ENCODE assay signal across 1 cellular context in the genomic region with DNA sequence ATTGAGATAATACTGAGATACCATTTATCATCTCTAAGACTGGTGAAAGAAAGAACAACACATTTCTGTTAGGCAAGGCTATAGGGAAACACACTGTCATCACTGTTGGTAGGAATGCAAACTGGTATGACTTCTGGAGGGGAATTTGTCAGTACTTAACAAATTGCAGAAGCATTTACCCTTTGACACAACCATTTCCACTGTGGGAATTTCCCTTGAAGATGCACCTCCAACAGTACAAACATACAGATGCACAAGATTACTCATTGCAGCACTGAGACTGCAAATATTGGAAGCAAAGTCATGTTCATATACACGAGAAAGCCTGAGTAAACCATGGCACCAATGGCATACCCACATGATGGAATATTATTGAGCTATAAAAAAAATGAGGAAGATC.
TF ChIP-seq lines count a peak whose summit lies in the region.

No MANE protein-coding gene starts in this region.

TF ChIP-seq in GM12878, 131 proteins besides CTCF, POLR2A, EP300 and RAD21 (continued from another document and continues in another):
- TF ChIP-seq, protein P1, sequence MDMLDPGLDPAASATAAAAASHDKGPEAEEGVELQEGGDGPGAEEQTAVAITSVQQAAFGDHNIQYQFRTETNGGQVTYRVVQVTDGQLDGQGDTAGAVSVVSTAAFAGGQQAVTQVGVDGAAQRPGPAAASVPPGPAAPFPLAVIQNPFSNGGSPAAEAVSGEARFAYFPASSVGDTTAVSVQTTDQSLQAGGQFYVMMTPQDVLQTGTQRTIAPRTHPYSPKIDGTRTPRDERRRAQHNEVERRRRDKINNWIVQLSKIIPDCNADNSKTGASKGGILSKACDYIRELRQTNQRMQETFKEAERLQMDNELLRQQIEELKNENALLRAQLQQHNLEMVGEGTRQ (IDR thresholded peaks at IDR 0.05; ENCODE audit: borderline replicate concordance, low read depth, low read length): no peak
- TF ChIP-seq TCF12 (IDR thresholded peaks at IDR 0.05; ENCODE audit: low read depth, low read length) (no peak), EZH2 (IDR thresholded peaks at IDR 0.05; ENCODE audit: borderline replicate concordance, control insufficient read depth, low read depth, low read length) (no peak), KAT2A (conservative IDR thresholded peaks at IDR 0.05; ENCODE audit: control insufficient read depth, low read depth, low read length) (no peak), CBX3 (IDR thresholded peaks at IDR 0.05; ENCODE audit: borderline replicate concordance, low read depth) (no peak), JUNB (IDR thresholded peaks at IDR 0.05) (peak; percentile 76), YBX1 (IDR thresholded peaks at IDR 0.05) (no peak), STAT1 (conservative IDR thresholded peaks at IDR 0.05) (no peak), WRNIP1 (IDR thresholded peaks at IDR 0.05; ENCODE audit: borderline replicate concordance, low read depth, low read length) (no peak), ATF7 (IDR thresholded peaks at IDR 0.05; ENCODE audit: low read depth) (peak; percentile 61), ZNF274 (IDR thresholded peaks at IDR 0.05; ENCODE audit: insufficient read depth, insufficient read length) (no peak), MEF2B (IDR thresholded peaks at IDR 0.05; ENCODE audit: partially characterized antibody, poor library complexity, severe bottlenecking) (no peak), NRF1 (conservative IDR thresholded peaks at IDR 0.05; ENCODE audit: low read depth, low read length) (no peak), POLR2AphosphoS5 (IDR thresholded peaks at IDR 0.05; ENCODE audit: low read length) (no peak), ZNF687 (IDR thresholded peaks at IDR 0.05) (peak; percentile 27; the same call in 1 of the 2 replicates), TAF1 (IDR thresholded peaks at IDR 0.05; ENCODE audit: borderline replicate concordance, low read depth, low read length) (no peak), MYB (IDR thresholded peaks at IDR 0.05; ENCODE audit: borderline replicate concordance, low read depth, low read length) (no peak), RB1 (IDR thresholded peaks at IDR 0.05; ENCODE audit: borderline replicate concordance) (no peak), CBFB (IDR thresholded peaks at IDR 0.05; ENCODE audit: low read depth) (no peak), ZBTB4 (CRISPR knock-in tag; IDR thresholded peaks at IDR 0.05) (no peak), REST (IDR thresholded peaks at IDR 0.05; ENCODE audit: low read depth, low read length) (no peak), CREB1 (IDR thresholded peaks at IDR 0.05; ENCODE audit: low read depth) (peak; percentile 69), RBBP5 (conservative IDR thresholded peaks at IDR 0.05) (no peak), MLLT1 (IDR thresholded peaks at IDR 0.05) (no peak), EED (IDR thresholded peaks at IDR 0.05; ENCODE audit: low read depth) (peak; percentile 79), ZNF24 (IDR thresholded peaks at IDR 0.05) (no peak), SKIL (IDR thresholded peaks at IDR 0.05; ENCODE audit: low read depth, poor library complexity, severe bottlenecking) (peak; percentile 24)
- TF ChIP-seq, protein P2, sequence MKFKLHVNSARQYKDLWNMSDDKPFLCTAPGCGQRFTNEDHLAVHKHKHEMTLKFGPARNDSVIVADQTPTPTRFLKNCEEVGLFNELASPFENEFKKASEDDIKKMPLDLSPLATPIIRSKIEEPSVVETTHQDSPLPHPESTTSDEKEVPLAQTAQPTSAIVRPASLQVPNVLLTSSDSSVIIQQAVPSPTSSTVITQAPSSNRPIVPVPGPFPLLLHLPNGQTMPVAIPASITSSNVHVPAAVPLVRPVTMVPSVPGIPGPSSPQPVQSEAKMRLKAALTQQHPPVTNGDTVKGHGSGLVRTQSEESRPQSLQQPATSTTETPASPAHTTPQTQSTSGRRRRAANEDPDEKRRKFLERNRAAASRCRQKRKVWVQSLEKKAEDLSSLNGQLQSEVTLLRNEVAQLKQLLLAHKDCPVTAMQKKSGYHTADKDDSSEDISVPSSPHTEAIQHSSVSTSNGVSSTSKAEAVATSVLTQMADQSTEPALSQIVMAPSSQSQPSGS (IDR thresholded peaks at IDR 0.05; ENCODE audit: low read length): peak; percentile 76
- TF ChIP-seq, protein P3, sequence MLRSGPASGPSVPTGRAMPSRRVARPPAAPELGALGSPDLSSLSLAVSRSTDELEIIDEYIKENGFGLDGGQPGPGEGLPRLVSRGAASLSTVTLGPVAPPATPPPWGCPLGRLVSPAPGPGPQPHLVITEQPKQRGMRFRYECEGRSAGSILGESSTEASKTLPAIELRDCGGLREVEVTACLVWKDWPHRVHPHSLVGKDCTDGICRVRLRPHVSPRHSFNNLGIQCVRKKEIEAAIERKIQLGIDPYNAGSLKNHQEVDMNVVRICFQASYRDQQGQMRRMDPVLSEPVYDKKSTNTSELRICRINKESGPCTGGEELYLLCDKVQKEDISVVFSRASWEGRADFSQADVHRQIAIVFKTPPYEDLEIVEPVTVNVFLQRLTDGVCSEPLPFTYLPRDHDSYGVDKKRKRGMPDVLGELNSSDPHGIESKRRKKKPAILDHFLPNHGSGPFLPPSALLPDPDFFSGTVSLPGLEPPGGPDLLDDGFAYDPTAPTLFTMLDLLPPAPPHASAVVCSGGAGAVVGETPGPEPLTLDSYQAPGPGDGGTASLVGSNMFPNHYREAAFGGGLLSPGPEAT (IDR thresholded peaks at IDR 0.05; ENCODE audit: low read depth): peak; percentile 61; the same call in 1 of the 2 replicates
- TF ChIP-seq, protein P4, sequence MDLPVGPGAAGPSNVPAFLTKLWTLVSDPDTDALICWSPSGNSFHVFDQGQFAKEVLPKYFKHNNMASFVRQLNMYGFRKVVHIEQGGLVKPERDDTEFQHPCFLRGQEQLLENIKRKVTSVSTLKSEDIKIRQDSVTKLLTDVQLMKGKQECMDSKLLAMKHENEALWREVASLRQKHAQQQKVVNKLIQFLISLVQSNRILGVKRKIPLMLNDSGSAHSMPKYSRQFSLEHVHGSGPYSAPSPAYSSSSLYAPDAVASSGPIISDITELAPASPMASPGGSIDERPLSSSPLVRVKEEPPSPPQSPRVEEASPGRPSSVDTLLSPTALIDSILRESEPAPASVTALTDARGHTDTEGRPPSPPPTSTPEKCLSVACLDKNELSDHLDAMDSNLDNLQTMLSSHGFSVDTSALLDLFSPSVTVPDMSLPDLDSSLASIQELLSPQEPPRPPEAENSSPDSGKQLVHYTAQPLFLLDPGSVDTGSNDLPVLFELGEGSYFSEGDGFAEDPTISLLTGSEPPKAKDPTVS (IDR thresholded peaks at IDR 0.05; ENCODE audit: low read depth, low read length): no peak
- TF ChIP-seq, protein P5, sequence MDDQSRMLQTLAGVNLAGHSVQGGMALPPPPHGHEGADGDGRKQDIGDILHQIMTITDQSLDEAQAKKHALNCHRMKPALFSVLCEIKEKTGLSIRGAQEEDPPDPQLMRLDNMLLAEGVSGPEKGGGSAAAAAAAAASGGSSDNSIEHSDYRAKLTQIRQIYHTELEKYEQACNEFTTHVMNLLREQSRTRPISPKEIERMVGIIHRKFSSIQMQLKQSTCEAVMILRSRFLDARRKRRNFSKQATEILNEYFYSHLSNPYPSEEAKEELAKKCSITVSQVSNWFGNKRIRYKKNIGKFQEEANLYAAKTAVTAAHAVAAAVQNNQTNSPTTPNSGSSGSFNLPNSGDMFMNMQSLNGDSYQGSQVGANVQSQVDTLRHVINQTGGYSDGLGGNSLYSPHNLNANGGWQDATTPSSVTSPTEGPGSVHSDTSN (IDR thresholded peaks at IDR 0.05; ENCODE audit: insufficient replicate concordance, low read depth, low read length): no peak
